In the genomic region with DNA sequence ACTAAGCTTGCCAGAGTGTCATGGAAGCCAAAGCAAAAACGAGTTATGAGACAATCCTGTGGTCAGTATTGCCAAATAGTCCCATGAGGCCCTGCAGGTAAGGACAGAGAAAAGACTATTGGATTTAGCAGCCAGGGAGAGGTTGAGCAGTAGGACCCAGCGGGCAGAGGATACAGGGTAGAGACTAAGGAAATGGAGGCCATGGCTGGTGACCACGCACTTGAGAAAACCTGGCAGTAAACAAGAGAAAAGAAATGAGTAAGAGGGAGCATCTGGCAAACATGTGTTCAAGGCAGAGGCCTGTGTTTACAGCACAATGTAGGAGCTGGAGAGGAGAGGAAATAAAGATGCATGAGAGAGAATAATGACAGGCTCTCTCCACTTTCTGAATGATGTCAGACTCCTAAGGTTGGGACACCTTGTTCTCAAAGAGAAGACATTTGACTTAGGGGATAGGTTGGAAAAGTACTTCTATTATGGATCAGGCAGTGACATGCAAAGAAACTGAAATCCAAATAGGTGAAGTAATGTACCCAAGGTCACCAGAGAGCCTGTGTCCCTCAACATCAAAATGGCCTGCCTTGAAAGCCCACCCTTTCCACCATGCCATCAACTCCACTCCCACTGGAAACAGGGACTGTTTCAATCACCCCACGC, we compare ENCODE assay signal across 1 cellular context.
TF ChIP-seq lines count a peak whose summit lies in the region.

No MANE protein-coding gene starts in this region.

TF ChIP-seq in SK-N-SH treated with all-trans-retinoic acid at 6 μM for 48 hours, 23 proteins besides CTCF, POLR2A, EP300 and RAD21 (continued from another document):
- TF ChIP-seq, protein P1, sequence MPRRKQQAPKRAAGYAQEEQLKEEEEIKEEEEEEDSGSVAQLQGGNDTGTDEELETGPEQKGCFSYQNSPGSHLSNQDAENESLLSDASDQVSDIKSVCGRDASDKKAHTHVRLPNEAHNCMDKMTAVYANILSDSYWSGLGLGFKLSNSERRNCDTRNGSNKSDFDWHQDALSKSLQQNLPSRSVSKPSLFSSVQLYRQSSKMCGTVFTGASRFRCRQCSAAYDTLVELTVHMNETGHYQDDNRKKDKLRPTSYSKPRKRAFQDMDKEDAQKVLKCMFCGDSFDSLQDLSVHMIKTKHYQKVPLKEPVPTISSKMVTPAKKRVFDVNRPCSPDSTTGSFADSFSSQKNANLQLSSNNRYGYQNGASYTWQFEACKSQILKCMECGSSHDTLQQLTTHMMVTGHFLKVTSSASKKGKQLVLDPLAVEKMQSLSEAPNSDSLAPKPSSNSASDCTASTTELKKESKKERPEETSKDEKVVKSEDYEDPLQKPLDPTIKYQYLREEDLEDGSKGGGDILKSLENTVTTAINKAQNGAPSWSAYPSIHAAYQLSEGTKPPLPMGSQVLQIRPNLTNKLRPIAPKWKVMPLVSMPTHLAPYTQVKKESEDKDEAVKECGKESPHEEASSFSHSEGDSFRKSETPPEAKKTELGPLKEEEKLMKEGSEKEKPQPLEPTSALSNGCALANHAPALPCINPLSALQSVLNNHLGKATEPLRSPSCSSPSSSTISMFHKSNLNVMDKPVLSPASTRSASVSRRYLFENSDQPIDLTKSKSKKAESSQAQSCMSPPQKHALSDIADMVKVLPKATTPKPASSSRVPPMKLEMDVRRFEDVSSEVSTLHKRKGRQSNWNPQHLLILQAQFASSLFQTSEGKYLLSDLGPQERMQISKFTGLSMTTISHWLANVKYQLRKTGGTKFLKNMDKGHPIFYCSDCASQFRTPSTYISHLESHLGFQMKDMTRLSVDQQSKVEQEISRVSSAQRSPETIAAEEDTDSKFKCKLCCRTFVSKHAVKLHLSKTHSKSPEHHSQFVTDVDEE (CRISPR knock-in tag; IDR thresholded peaks at IDR 0.05): peak; percentile 50; the same call in 1 of the 2 replicates
- TF ChIP-seq ARNTL (CRISPR knock-in tag; IDR thresholded peaks at IDR 0.05; ENCODE audit: borderline replicate concordance, low read depth) (no peak), RARB (CRISPR knock-in tag; IDR thresholded peaks at IDR 0.05) (no peak), TCF4 (CRISPR knock-in tag; IDR thresholded peaks at IDR 0.05; ENCODE audit: borderline replicate concordance) (peak; percentile 89), ZNF565 (CRISPR knock-in tag; conservative IDR thresholded peaks at IDR 0.05; ENCODE audit: low read depth) (no peak), ISL1 (CRISPR knock-in tag; IDR thresholded peaks at IDR 0.05) (no peak)
- TF ChIP-seq, protein P2, sequence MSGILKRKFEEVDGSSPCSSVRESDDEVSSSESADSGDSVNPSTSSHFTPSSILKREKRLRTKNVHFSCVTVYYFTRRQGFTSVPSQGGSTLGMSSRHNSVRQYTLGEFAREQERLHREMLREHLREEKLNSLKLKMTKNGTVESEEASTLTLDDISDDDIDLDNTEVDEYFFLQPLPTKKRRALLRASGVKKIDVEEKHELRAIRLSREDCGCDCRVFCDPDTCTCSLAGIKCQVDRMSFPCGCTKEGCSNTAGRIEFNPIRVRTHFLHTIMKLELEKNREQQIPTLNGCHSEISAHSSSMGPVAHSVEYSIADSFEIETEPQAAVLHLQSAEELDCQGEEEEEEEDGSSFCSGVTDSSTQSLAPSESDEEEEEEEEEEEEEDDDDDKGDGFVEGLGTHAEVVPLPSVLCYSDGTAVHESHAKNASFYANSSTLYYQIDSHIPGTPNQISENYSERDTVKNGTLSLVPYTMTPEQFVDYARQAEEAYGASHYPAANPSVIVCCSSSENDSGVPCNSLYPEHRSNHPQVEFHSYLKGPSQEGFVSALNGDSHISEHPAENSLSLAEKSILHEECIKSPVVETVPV (CRISPR knock-in tag; IDR thresholded peaks at IDR 0.05): no peak
